ENCODE assay signal across 9 cellular contexts in the genomic region with DNA sequence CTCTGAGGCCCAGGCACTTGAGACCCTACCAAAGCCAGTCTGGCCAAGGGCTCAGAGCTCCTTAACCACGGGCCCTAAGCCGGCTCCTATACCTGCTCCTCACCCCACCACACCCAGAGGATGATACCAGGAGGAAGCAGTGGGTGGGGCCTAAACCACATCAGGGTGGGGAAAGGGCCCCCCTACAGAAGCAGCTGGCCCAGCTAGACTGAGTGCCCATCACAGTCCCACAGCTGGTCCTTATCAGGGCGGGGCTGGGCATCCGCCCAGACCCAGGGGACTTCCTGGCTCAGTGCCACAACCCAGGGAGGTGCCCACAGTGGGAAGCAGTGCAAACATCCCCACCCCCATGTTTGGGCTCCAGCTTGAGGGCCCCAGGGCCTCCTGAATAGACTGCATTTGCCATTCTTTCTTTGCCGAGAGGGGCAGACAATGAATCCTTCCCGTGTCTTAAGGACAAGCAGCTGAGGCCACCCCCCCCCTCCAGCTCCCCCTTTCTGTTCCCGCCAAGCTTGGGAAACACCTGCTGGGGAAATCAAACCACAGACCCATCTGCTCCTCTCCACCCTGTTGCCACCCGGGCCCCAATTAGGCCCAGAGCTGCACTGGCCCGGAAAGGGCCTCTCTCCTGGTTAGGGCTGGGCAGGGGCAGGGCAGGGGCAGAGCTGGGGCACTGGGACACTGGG. TPM values are rescaled to one million over a fixed set of nuclear protein-coding genes. Genes with fewer than 3 reads are reported as not detected.
DNase-seq lines count a peak whose midpoint lies in the region; ATAC-seq and TF ChIP-seq lines count a peak whose summit lies in the region.
"Had no signal": no experiment of that assay in that cellular context is flagged by ENCODE, and none has a peak within 500 bp of the region (broad histone marks: within the 10 kb centered on the region; RNA-seq: fewer than 3 reads in every experiment).

No MANE protein-coding gene starts in this region.

- intact Hi-C loops in mucosa of descending colon (cut with DNase I, micrococcal nuclease), result no loop called here
- intact Hi-C loops in gastrocnemius medialis (cut with DNase I; ENCODE audit: low total_unique reads), result no loop called here

- TF ChIP-seq CTCF in DND-41 (IDR thresholded peaks at IDR 0.05; ENCODE audit: borderline replicate concordance, extremely low read depth, low read length, poor library complexity, severe bottlenecking) (no peak), mucosa of descending colon (IDR thresholded peaks at IDR 0.05) (no peak), gastrocnemius medialis (IDR thresholded peaks at IDR 0.05 in 4 of 5, conservative IDR thresholded peaks at IDR 0.05 in 1 of 5) (no peak)

- H3K27ac ChIP-seq in DND-41 (ENCODE audit: low read length) (peak overlapping the region; percentile 93), gastrocnemius medialis (no peak overlapping the region)
- H3K27ac ChIP-seq: epithelial cell of prostate had no signal

- no peak overlapping the region for H2AFZ ChIP-seq in DND-41 (ENCODE audit: low read depth, low read length)

- peak overlapping the region; percentile 89 for H3K4me3 Mint-ChIP-seq in T-helper 17 cell

- no peaks in the 10 kb centered on the region for H3K27me3 Mint-ChIP-seq in T-helper 17 cell

- H3K27me3 ChIP-seq in DND-41 (ENCODE audit: insufficient read depth, low read length, poor library complexity), result no peaks in the 10 kb centered on the region
- H3K27me3 ChIP-seq in gastrocnemius medialis, result no peaks in the 10 kb centered on the region

- H4K20me1 ChIP-seq in DND-41 (ENCODE audit: insufficient read depth, low read length), result peaks cover 82% of the 10 kb centered on the region

- ATAC-seq in DND-41 (ENCODE audit: insufficient read depth, low read depth) (peak; percentile 42), T-helper 17 cell (peak; percentile 52), mucosa of descending colon (peak; percentile 74), GM18868 (IDR thresholded peaks at IDR 0.05; ENCODE audit: unreplicated experiment) (no peak), gastrocnemius medialis (no peak), GM21528 (IDR thresholded peaks at IDR 0.05; ENCODE audit: low FRiP score, unreplicated experiment) (no peak)

- H3K4me1 ChIP-seq in DND-41 (ENCODE audit: insufficient read depth, low read length), result peaks cover 57% of the 10 kb centered on the region
- H3K4me1 ChIP-seq in mucosa of descending colon (ENCODE audit: low read depth), result peaks cover 59% of the 10 kb centered on the region
- peaks cover 11% of the 10 kb centered on the region in 2 donors for H3K4me1 ChIP-seq in gastrocnemius medialis

- in situ Hi-C loops in gastrocnemius medialis (cut with MboI; ENCODE audit: low sequenced_read_pairs in 4 of 4), result no loop called here

- H3K4me3 ChIP-seq in DND-41 (ENCODE audit: low read depth in 1 of 2, low read length in 2 of 2) (peak overlapping the region in 1 of 2 experiments; percentile 80; a peak in 2 of 4 replicates), mucosa of descending colon (no peak overlapping the region), gastrocnemius medialis (no peak overlapping the region)

- H3K9me3 ChIP-seq in DND-41 (ENCODE audit: insufficient read depth, low read length, severe bottlenecking), result no peaks in the 10 kb centered on the region
- no peaks in the 10 kb centered on the region for H3K9me3 ChIP-seq in T-helper 17 cell (ENCODE audit: control insufficient read depth, low read length, poor library complexity, severe bottlenecking)
- H3K9me3 ChIP-seq in mucosa of descending colon, result no peaks in the 10 kb centered on the region
- no peaks in the 10 kb centered on the region for H3K9me3 ChIP-seq in gastrocnemius medialis

- H3K4me2 ChIP-seq in DND-41 (ENCODE audit: insufficient read depth, low read length), result peak overlapping the region; percentile 90

- H3K4me1 Mint-ChIP-seq in T-helper 17 cell, result peaks cover 52% of the 10 kb centered on the region

- TF ChIP-seq POLR2A in gastrocnemius medialis (IDR thresholded peaks at IDR 0.05), result no peak

- H3K36me3 ChIP-seq in DND-41 (ENCODE audit: insufficient read depth, low read length), result peaks cover 90% of the 10 kb centered on the region
- H3K36me3 ChIP-seq in mucosa of descending colon (ENCODE audit: low read depth), result no peaks in the 10 kb centered on the region
- no peaks in the 10 kb centered on the region for H3K36me3 ChIP-seq in gastrocnemius medialis

- H3K79me2 ChIP-seq in DND-41 (ENCODE audit: insufficient read depth, low read length), result peaks cover 93% of the 10 kb centered on the region

- DNase-seq in DND-41 (peak; percentile 88), NCI-H1092 (lab: John Stamatoyannopoulos, UW) (peak; percentile 81), T-helper 17 cell (peak in 2 of 3 donors; percentile 16 to 24), mucosa of descending colon (peak; percentile 93), gastrocnemius medialis (no peak), NCI-H1048 (lab: John Stamatoyannopoulos, UW) (no peak)

- peak overlapping the region; percentile 96 for H3K27ac Mint-ChIP-seq in T-helper 17 cell

- H3K36me3 Mint-ChIP-seq in T-helper 17 cell (ENCODE audit: low read depth), result no peaks in the 10 kb centered on the region

- peak overlapping the region; percentile 94 for H3K9ac ChIP-seq in DND-41 (ENCODE audit: low read depth, low read length)

RNA-seq across cellular contexts. Expression of a gene that starts 6.2 kb away (rescaled TPM):
- total RNA-seq in T-helper 17 cell (1 to 10 TPM; 5.4 TPM), mucosa of descending colon (10 to 100 TPM in 2 of 3 donors, 1 to 10 TPM in 1; 8.6 to 18.0 (median 14.5) TPM), gastrocnemius medialis (under 1 TPM in 1 of 4 donors, not detected in 3; 0.40 TPM)

RNA-seq across cellular contexts. Expression of a gene that starts 34.4 kb away (rescaled TPM):
- total RNA-seq in T-helper 17 cell, result 10 to 100 TPM in 1 of 2 donors, 1 to 10 TPM in 1; 8.6 to 10.7 TPM
- 100 to 1,000 TPM in 2 of 3 donors, 10 to 100 TPM in 1; 83.0 to 316 (median 121) TPM for total RNA-seq in mucosa of descending colon
- total RNA-seq in gastrocnemius medialis, result 100 to 1,000 TPM in 1 of 4 donors, 10 to 100 TPM in 3; 67.9 to 124 (median 83.0) TPM

RNA-seq across cellular contexts. Expression of a gene that starts 40.9 kb away (rescaled TPM):
- total RNA-seq in T-helper 17 cell, result 1 to 10 TPM; 1.5 to 6.4 TPM
- 10 to 100 TPM; 31.2 to 38.8 (median 37.8) TPM for total RNA-seq in mucosa of descending colon
- total RNA-seq in gastrocnemius medialis, result 100 to 1,000 TPM in 2 of 4 donors, 10 to 100 TPM in 2; 55.5 to 129 (median 93.2) TPM

Comparison
In these comparisons a context has a peak if more than half of its experiments do, and no peak if none do; other contexts are left out.
1. ATAC-seq: peak in DND-41 (single experiment), T-helper 17 cell (single experiment) and mucosa of descending colon (single experiment); none in GM18868 (single experiment), gastrocnemius medialis (0 of 2) and GM21528 (single experiment).
2. DNase-seq: peak in DND-41 (single experiment), NCI-H1092 (single experiment), T-helper 17 cell (2 of 3) and mucosa of descending colon (3 of 3); none in gastrocnemius medialis (0 of 2) and NCI-H1048 (single experiment).
3. RNA of a gene that starts 6.2 kb away (total RNA-seq): 8.6 to 18.0 TPM in mucosa of descending colon and 5.4 TPM in T-helper 17 cell; 0.40 TPM in gastrocnemius medialis; every median in the first group is over 4 times any median in the second.
4. RNA of a gene that starts 34.4 kb away (total RNA-seq): 83.0 to 316 TPM in mucosa of descending colon and 67.9 to 124 TPM in gastrocnemius medialis; 8.6 to 10.7 TPM in T-helper 17 cell; every median in the first group is over 4 times any median in the second.
5. RNA of a gene that starts 40.9 kb away (total RNA-seq): 55.5 to 129 TPM in gastrocnemius medialis and 31.2 to 38.8 TPM in mucosa of descending colon; 1.5 to 6.4 TPM in T-helper 17 cell; every median in the first group is over 4 times any median in the second.